Comparison of ENCODE assay signal across 1 cellular context in the genomic region with DNA sequence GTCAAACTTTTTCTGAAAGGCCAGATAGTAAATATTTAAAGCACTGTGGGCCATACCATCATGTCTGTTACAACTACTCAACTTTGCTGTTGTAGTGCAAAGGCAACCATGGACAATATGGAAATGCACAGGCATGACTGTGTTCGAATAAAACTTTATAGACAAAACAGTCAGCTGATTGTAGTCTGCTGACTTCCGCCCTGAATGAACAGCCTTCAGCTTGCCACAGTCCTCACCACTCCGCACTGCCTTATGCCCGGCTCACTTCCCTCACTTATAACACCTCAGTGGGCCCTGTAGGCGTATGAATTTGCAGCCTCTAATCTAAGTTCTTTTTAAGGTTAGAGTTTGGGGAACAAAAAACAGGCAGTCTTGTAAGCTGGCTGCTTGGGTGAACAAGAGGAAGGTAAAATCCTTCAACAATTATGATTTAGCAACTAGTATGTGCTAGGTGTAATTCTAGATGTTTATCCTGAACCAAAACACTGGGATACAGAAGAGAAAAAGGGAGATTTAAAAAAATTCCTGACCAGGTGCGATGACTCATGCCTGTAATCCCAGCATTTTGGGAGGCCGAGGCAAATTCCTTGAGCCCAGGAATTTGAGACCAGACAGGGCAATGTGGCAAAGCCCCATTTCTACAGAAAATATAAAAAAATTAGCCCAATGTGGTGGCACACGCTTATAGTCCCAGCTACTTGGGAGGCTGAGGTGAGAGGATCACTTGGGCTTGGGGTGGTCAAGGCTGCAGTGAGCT.
A peak's percentile ranks its signal among the peaks of the same experiment; 100 is the strongest.
TF ChIP-seq lines count a peak whose summit lies in the region.

No MANE protein-coding gene starts in this region.

TF ChIP-seq in K562, 482 proteins besides CTCF, POLR2A, EP300 and RAD21:
- no peak for TF ChIP-seq BDP1 (IDR thresholded peaks at IDR 0.05; ENCODE audit: insufficient read depth, insufficient read length)
- TF ChIP-seq, protein P1, sequence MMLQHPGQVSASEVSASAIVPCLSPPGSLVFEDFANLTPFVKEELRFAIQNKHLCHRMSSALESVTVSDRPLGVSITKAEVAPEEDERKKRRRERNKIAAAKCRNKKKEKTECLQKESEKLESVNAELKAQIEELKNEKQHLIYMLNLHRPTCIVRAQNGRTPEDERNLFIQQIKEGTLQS (IDR thresholded peaks at IDR 0.05) = 0 out of 2 replicates have a peak, but pooled peaks have one; percentile 9
- TF ChIP-seq, protein P1 (CRISPR knock-in tag; conservative IDR thresholded peaks at IDR 0.05) = no peak
- TF ChIP-seq ZFP36 (IDR thresholded peaks at IDR 0.05; ENCODE audit: low read depth, low read length, partially characterized antibody) = peak; percentile 30
- peak; percentile 97 for TF ChIP-seq ZBTB40 (IDR thresholded peaks at IDR 0.05)
- TF ChIP-seq ZBTB40 (CRISPR knock-in tag; IDR thresholded peaks at IDR 0.05) = peak; percentile 94
